Comparison of ENCODE assay signal across 17 cellular contexts in the genomic region with DNA sequence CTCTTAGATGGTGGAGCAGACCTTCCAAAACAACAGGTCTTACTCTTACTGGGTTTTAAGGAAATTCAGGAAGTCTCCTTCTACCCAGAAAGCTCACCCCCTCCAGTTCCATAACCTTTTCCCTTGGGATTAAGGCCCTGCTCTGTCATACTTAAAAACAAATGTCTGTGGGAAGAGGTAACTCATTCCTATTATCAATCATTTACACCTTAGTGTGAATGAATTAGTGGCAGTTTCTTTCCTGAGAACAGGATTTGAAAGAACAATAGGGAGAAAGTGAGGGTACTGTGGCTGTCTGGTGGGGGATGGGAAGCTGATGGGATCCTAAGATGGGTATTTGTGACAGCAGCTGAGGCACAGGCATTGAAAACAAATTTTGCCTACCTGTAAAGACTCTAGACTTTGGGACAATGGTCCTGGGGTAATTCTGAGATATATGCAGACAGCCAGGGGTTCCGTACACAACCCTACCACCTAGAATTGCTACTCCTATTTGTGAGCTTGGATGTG.
"Had no signal": no experiment of that assay in that cellular context is flagged by ENCODE, and none has a peak within 500 bp of the region (broad histone marks: within the 10 kb centered on the region; RNA-seq: fewer than 3 reads in every experiment).

No MANE protein-coding gene starts in this region.

- H3K4me3 ChIP-seq: body of pancreas, lung, pancreas, uterus had no signal

- H3K9me3 ChIP-seq: body of pancreas, pancreas, uterus had no signal

- H3K27me3 Mint-ChIP-seq: activated CD8-positive, alpha-beta T cell treated with anti-CD3 and anti-CD28 coated beads for 36 hours; central memory CD8-positive, alpha-beta T cell had no signal

- H3K4me3 Mint-ChIP-seq: activated CD8-positive, alpha-beta T cell treated with anti-CD3 and anti-CD28 coated beads for 36 hours; activated T-cell treated with anti-CD3 and anti-CD28 coated beads, Interleukin-2, amount 50 U/mL, for 4 hours; central memory CD8-positive, alpha-beta T cell had no signal

- H3K4me1 ChIP-seq: uterus had no signal

- H3K27ac Mint-ChIP-seq: activated CD8-positive, alpha-beta T cell treated with anti-CD3 and anti-CD28 coated beads for 36 hours had no signal

- H3K9me3 Mint-ChIP-seq: activated CD8-positive, alpha-beta T cell treated with anti-CD3 and anti-CD28 coated beads for 36 hours; activated T-cell treated with anti-CD3 and anti-CD28 coated beads, Interleukin-2, amount 50 U/mL, for 4 hours; central memory CD8-positive, alpha-beta T cell had no signal

- H3K36me3 ChIP-seq: pancreas, uterus had no signal

- DNase-seq: activated CD4-positive, alpha-beta T cell treated with anti-CD3 and anti-CD28 coated beads for 4 hours; activated CD8-positive, alpha-beta T cell treated with anti-CD3 and anti-CD28 coated beads for 36 hours; activated effector memory CD4-positive, alpha-beta T cell treated with Interleukin-2 at 50 U/mL for 16 hours; activated naive CD4-positive, alpha-beta T cell treated with anti-CD3 and anti-CD28 coated beads, Interleukin-2, amount 50 U/mL, for 16 hours; activated T-cell treated with anti-CD3 and anti-CD28 coated beads, Interleukin-2, amount 50 U/mL, for 4 hours; cortex of kidney; effector CD8-positive, alpha-beta T cell; foreskin melanocyte; head of caudate nucleus; stimulated activated CD4-positive, alpha-beta T cell treated with anti-CD3 and anti-CD28 coated beads, Interleukin-12 subunit alpha, Interleukin-12 subunit beta, amount 100 ng/mL, for 4 hours; stimulated activated CD4-positive, alpha-beta T cell treated with anti-CD3 and anti-CD28 coated beads, Interleukin-2, amount 100 ng/mL, for 24 hours; T-helper 1 cell; uterus had no signal

- H3K27me3 ChIP-seq: body of pancreas, pancreas, uterus had no signal

- ATAC-seq: activated CD8-positive, alpha-beta T cell treated with anti-CD3 and anti-CD28 coated beads for 36 hours; activated T-cell treated with anti-CD3 and anti-CD28 coated beads, Interleukin-2, amount 50 U/mL, for 4 hours had no signal

- H3K4me1 Mint-ChIP-seq: central memory CD8-positive, alpha-beta T cell had no signal

- FAIRE-seq: pancreas had no signal
